8 cellular contexts compared by ENCODE assay signal in genomic region chr11:15969701-15970329, GRCh38.
A peak's percentile ranks its signal among the peaks of the same experiment; 100 is the strongest.
DNase-seq lines count a peak whose midpoint lies in the region; ATAC-seq, FAIRE-seq and TF ChIP-seq lines count a peak whose summit lies in the region.

No MANE protein-coding gene starts in this region.

- RAD21 ChIA-PET in GM12878 (lab: Charles Lee; ENCODE audit: unreplicated experiment), result no interaction called here

- TF ChIP-seq CTCF in C4-2B (conservative IDR thresholded peaks at IDR 0.05) (no peak), GM12878 (IDR thresholded peaks at IDR 0.05 in 2 of 3, conservative IDR thresholded peaks at IDR 0.05 in 1 of 3; ENCODE audit: control insufficient read depth in 2 of 3, extremely low read depth in 1 of 3, insufficient read depth in 1 of 3, low read depth in 3 of 3, low read length in 3 of 3) (no peak), mesothelial cell of epicardium (IDR thresholded peaks at IDR 0.05; ENCODE audit: unreplicated experiment) (no peak), OCI-LY7 (conservative IDR thresholded peaks at IDR 0.05; ENCODE audit: low read length) (no peak)

- SMC1A ChIA-PET in GM12878 (lab: Charles Lee; ENCODE audit: uncharacterized antibody, unreplicated experiment), result interaction anchor here (1.9 to 2.1 kb wide), 2 partner anchors 18 to 29 kb away, joined by 5 to 9 read pairs; no protein-coding TSS in a partner anchor

- H3K9me3 ChIP-seq in GM12878 (replicated peaks; ENCODE audit: control insufficient read depth, insufficient read depth, low read length), result no peaks in the 10 kb centered on the region
- H3K9me3 ChIP-seq in OCI-LY7 (ENCODE audit: low read length), result no peaks in the 10 kb centered on the region

- no peaks in the 10 kb centered on the region for H3K9me3 Mint-ChIP-seq in mesothelial cell of epicardium

- H3K9ac ChIP-seq in GM12878 (ENCODE audit: control insufficient read depth, insufficient read depth, low read length), result no peak overlapping the region

- no peak overlapping the region for H3K4me3 Mint-ChIP-seq in mesothelial cell of epicardium

- no peak for TF ChIP-seq POLR2A in GM12878 (IDR thresholded peaks at IDR 0.05; ENCODE audit: low read depth, low read length)

- H3K79me2 ChIP-seq in GM12878 (ENCODE audit: control insufficient read depth, insufficient read depth, low read length), result no peaks in the 10 kb centered on the region
- no peaks in the 10 kb centered on the region for H3K79me2 ChIP-seq in OCI-LY7 (ENCODE audit: insufficient read depth, low read depth, low read length)

- H4K20me1 ChIP-seq in GM12878 (ENCODE audit: control insufficient read depth, insufficient read depth), result no peaks in the 10 kb centered on the region
- H4K20me1 ChIP-seq in OCI-LY7 (ENCODE audit: insufficient read depth, low read length), result no peaks in the 10 kb centered on the region

- peak overlapping the region; percentile 56 for H3K4me2 ChIP-seq in GM12878 (ENCODE audit: control insufficient read depth, insufficient read depth)
- H3K4me2 ChIP-seq in OCI-LY7 (ENCODE audit: low read length), result no peak overlapping the region

- POLR2A ChIA-PET in GM12878 (lab: Charles Lee), result no interaction called here
- POLR2A ChIA-PET in OCI-LY7 (lab: Charles Lee), result interaction anchor here (0.6 kb wide), 1 partner anchor 707 kb away, joined by 3 read pairs; no protein-coding TSS in a partner anchor

- intact Hi-C loops in GM12878 (cut with micrococcal nuclease; ENCODE audit: unreplicated experiment) (no loop called here), OCI-LY7 (cut with micrococcal nuclease; ENCODE audit: unreplicated experiment) (no loop called here)

- H2AFZ ChIP-seq in GM12878 (ENCODE audit: control insufficient read depth, low read depth, low read length), result peak overlapping the region; percentile 28; the same call in 1 of the 2 replicates
- H2AFZ ChIP-seq in OCI-LY7 (ENCODE audit: low read length), result no peak overlapping the region

- ATAC-seq in HG02885 (IDR thresholded peaks at IDR 0.05; ENCODE audit: poor library complexity, unreplicated experiment), result peak; percentile 72
- ATAC-seq in GM12878, result peak; percentile 78
- ATAC-seq in HG02623 (IDR thresholded peaks at IDR 0.05; ENCODE audit: unreplicated experiment), result no peak

- H3K27me3 ChIP-seq in GM12878 (replicated peaks in 1 of 2; ENCODE audit: control insufficient read depth in 2 of 2, insufficient read depth in 2 of 2, low read length in 1 of 2), result no peaks in the 10 kb centered on the region

- in situ Hi-C loops in GM12878 (cut with MboI), result no loop called here

- peaks cover 36% of the 10 kb centered on the region for H3K4me1 Mint-ChIP-seq in mesothelial cell of epicardium

- H3K9me2 ChIP-seq in OCI-LY7 (ENCODE audit: insufficient read depth, low read length), result no peaks in the 10 kb centered on the region

- TF ChIP-seq EP300 in GM12878 (IDR thresholded peaks at IDR 0.05; ENCODE audit: borderline replicate concordance in 1 of 2, control insufficient read depth in 1 of 2, low read depth in 2 of 2, low read length in 2 of 2), result peak; percentile 89 to 95; a peak in 3 of 4 replicates

- DNase-seq in GM12878 (ENCODE audit: low read depth, low spot score) (peak; percentile 35), mesothelial cell of epicardium (ENCODE audit: low spot score in 2 of 2, unreplicated experiment in 2 of 2) (no peak), NCI-H1092 treated with DMSO at 0.1 percent for 48 hours (lab: John Stamatoyannopoulos, UW) (no peak), KG1 (lab: John Stamatoyannopoulos, UW) (no peak), OCI-LY7 (ENCODE audit: low spot score) (no peak)

- 0% methylated on average over 6 of the region's 6 CpGs for WGBS in GM12878 (ENCODE audit: insufficient coverage, insufficient replicate concordance, low lambda C conversion rate, missing lambda C conversion rate)

- no peaks in the 10 kb centered on the region for H3K36me3 ChIP-seq in GM12878 (ENCODE audit: control insufficient read depth in 2 of 2, insufficient read depth in 2 of 2, low read length in 1 of 2)
- no peaks in the 10 kb centered on the region for H3K36me3 ChIP-seq in OCI-LY7 (ENCODE audit: insufficient read depth, low read length)

- BruUV-seq in GM12878 (replicated peaks; lab: Mats Ljungman, UMichigan) (no TSS peak), OCI-LY7 (replicated peaks; lab: Mats Ljungman, UMichigan) (no TSS peak)

- FAIRE-seq in GM12878 (lab: Jason Lieb, UNC), result peak; percentile 54

- H3K27ac Mint-ChIP-seq in mesothelial cell of epicardium, result peak overlapping the region; percentile 87

- CTCF ChIA-PET in GM12878 (lab: Yijun Ruan, JAX), result interaction anchor here (1.0 to 2.1 kb wide), 3 partner anchors 10 to 19 kb away, joined by 3 to 6 read pairs (median 4); no protein-coding TSS in a partner anchor
- CTCF ChIA-PET in OCI-LY7 (lab: Charles Lee; ENCODE audit: unreplicated experiment), result no interaction called here

- H3K27me3 Mint-ChIP-seq in mesothelial cell of epicardium (ENCODE audit: low read depth), result no peaks in the 10 kb centered on the region

- TF ChIP-seq RAD21 in GM12878 (IDR thresholded peaks at IDR 0.05; ENCODE audit: insufficient read depth, low read depth, low read length), result no peak

- H3K27ac ChIP-seq in C4-2B (peak overlapping the region; percentile 60; the same call in 1 of the 2 replicates), GM12878 (ENCODE audit: control insufficient read depth, insufficient read depth) (peak overlapping the region; percentile 17; the same call in 1 of the 2 replicates), OCI-LY7 (ENCODE audit: low read depth, low read length, poor library complexity, severe bottlenecking) (no peak overlapping the region)

- no peaks in the 10 kb centered on the region for H3K36me3 Mint-ChIP-seq in mesothelial cell of epicardium

- no peak overlapping the region for H3K4me3 ChIP-seq in GM12878
- H3K4me3 ChIP-seq in OCI-LY7 (ENCODE audit: low read depth, low read length, poor library complexity, severe bottlenecking), result no peak overlapping the region

- H3K4me1 ChIP-seq in GM12878 (ENCODE audit: control insufficient read depth, insufficient read depth, low read length) (no peaks in the 10 kb centered on the region), OCI-LY7 (ENCODE audit: insufficient read depth, low read length, poor library complexity, severe bottlenecking) (no peaks in the 10 kb centered on the region)

TF ChIP-seq in GM12878, 131 proteins besides CTCF, POLR2A, EP300 and RAD21 (continues in another document):
- TF ChIP-seq EED (IDR thresholded peaks at IDR 0.05; ENCODE audit: low read depth) (no peak), YBX1 (IDR thresholded peaks at IDR 0.05) (no peak), ZNF207 (IDR thresholded peaks at IDR 0.05; ENCODE audit: borderline replicate concordance) (no peak), MAX (IDR thresholded peaks at IDR 0.05; ENCODE audit: low read depth, low read length) (no peak), PBX3 (IDR thresholded peaks at IDR 0.05; ENCODE audit: insufficient replicate concordance, low read depth, low read length) (no peak), CREB1 (IDR thresholded peaks at IDR 0.05; ENCODE audit: low read depth) (peak; percentile 87), KDM1A (IDR thresholded peaks at IDR 0.05; ENCODE audit: borderline replicate concordance) (no peak), SIX5 (IDR thresholded peaks at IDR 0.05; ENCODE audit: low read depth, low read length, severe bottlenecking) (no peak), ZNF384 (IDR thresholded peaks at IDR 0.05; ENCODE audit: borderline replicate concordance, low read depth, low read length) (peak; percentile 86), BCLAF1 (IDR thresholded peaks at IDR 0.05) (no peak), TARDBP (IDR thresholded peaks at IDR 0.05; ENCODE audit: borderline replicate concordance) (no peak), BACH1 (IDR thresholded peaks at IDR 0.05; ENCODE audit: borderline replicate concordance) (0 out of 2 replicates have a peak, but pooled peaks have one; percentile 53), SMC3 (IDR thresholded peaks at IDR 0.05; ENCODE audit: borderline replicate concordance, low read length) (no peak)
